8 cellular contexts compared by ENCODE assay signal in the genomic region with DNA sequence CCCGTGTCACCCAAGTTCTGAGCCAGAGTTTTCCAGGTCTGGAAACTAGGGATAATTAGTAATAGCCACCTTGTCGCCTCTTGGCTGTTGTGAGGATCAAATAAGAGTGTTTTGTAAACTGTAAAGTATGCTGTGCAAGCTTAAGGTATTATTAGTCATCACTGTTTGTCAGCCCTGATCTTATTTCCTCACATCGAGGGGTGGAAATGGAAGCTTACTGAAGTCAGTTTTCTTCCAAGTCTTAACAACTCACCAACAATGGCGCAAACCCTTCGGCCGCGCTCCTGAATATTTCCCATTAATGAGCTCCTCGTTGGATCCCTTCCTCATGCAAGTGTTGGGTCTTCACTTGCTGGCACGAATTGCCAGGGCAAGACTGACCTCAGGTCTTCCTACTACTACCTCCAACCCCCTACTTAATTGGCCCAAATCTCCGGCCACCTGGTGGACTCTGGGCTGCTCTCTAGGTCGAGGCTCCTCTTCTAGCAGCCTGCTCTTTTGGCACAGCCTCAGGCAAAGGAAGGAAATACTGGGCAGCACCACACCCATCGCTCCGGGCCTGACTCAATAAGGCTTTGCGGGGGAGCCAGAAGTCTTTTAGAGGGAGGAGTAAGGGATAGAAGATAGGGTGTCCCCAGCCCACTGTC. TPM values are rescaled to one million over a fixed set of nuclear protein-coding genes. Genes with fewer than 3 reads are reported as not detected.
A peak's percentile ranks its signal among the peaks of the same experiment; 100 is the strongest.
DNase-seq lines count a peak whose midpoint lies in the region; ATAC-seq and TF ChIP-seq lines count a peak whose summit lies in the region.

No MANE protein-coding gene starts in this region.

- H4K20me1 ChIP-seq in smooth muscle cell (ENCODE audit: low read depth), result no peaks in the 10 kb centered on the region

- peaks cover 12% of the 10 kb centered on the region for H3K4me1 Mint-ChIP-seq in WTC11

- no peak for TF ChIP-seq EP300 in gastroesophageal sphincter (IDR thresholded peaks at IDR 0.05)

- CTCF ChIA-PET in WTC11 (lab: Charles Lee), result interaction anchor here (0.6 to 2.9 kb wide), 31 partner anchors 9 to 290 kb away, joined by 3 to 27 read pairs (median 5); partner anchors contain the start of genes FAM117A, KAT7, NXPH3 and SPOP

- H3K9me3 ChIP-seq in HAP-1, result no peaks in the 10 kb centered on the region
- no peaks in the 10 kb centered on the region for H3K9me3 ChIP-seq in gastroesophageal sphincter
- no peaks in the 10 kb centered on the region for H3K9me3 ChIP-seq in smooth muscle cell (replicated peaks; ENCODE audit: low read depth)

- peak overlapping the region in 3 of 4 donors; percentile 92 to 93 (median 93) for H3K27ac ChIP-seq in gastroesophageal sphincter
- H3K27ac ChIP-seq in smooth muscle cell (ENCODE audit: low read depth), result no peak overlapping the region

- 37 to 48% methylated on average over 6 to 8 of the region's 14 CpGs for WGBS in gastroesophageal sphincter (ENCODE audit: low coverage in 1 of 2), 2 donors
- 71% methylated on average over 14 of the region's 14 CpGs for WGBS in smooth muscle cell (ENCODE audit: low lambda C conversion rate)

- H3K79me2 ChIP-seq in smooth muscle cell (ENCODE audit: low read depth), result peaks cover 13% of the 10 kb centered on the region

- in situ Hi-C loops in HAP-1 (cut with MboI; ENCODE audit: low sequenced_read_pairs), result loop anchor here (10.0 kb wide), 3 partner anchors 136 to 304 kb away; partner anchors contain the start of genes DLX3 and TAC4

- H3K4me3 ChIP-seq in HAP-1, result peak overlapping the region; percentile 95
- H3K4me3 ChIP-seq in gastroesophageal sphincter, result peak overlapping the region in 1 of 2 donors; percentile 99
- H3K4me3 ChIP-seq in smooth muscle cell, result peak overlapping the region; percentile 77

- H3K27me3 ChIP-seq in HAP-1 (ENCODE audit: low read depth) (no peaks in the 10 kb centered on the region), gastroesophageal sphincter (no peaks in the 10 kb centered on the region), smooth muscle cell (ENCODE audit: low read depth) (no peaks in the 10 kb centered on the region)

- peak overlapping the region; percentile 88 for H3K4me2 ChIP-seq in smooth muscle cell

- POLR2A ChIA-PET in WTC11 (lab: Charles Lee), result interaction anchor here (0.8 to 2.5 kb wide), 8 partner anchors 16 to 211 kb away, joined by 3 to 13 read pairs (median 4); partner anchors contain the start of gene FAM117A

- no peaks in the 10 kb centered on the region; the same call in 1 of the 2 replicates for H3K27me3 Mint-ChIP-seq in WTC11 (ENCODE audit: low read depth)

- no peak for TF ChIP-seq POLR2A in gastroesophageal sphincter (IDR thresholded peaks at IDR 0.05)
- TF ChIP-seq POLR2A in GM18505 (IDR thresholded peaks at IDR 0.05; ENCODE audit: borderline replicate concordance, extremely low read depth, insufficient read depth, insufficient read length), result no peak

- no peaks in the 10 kb centered on the region for H3K9me3 Mint-ChIP-seq in WTC11

- ATAC-seq in WTC11 (peak; percentile 7; the same call in 1 of the 2 replicates), gastroesophageal sphincter (peak; percentile 1), GM18505 (IDR thresholded peaks at IDR 0.05; ENCODE audit: unreplicated experiment) (no peak)

- peak overlapping the region; percentile 93 for H3K4me3 Mint-ChIP-seq in WTC11

- H2AFZ ChIP-seq in smooth muscle cell (ENCODE audit: low read depth), result peak overlapping the region; percentile 92

- DNase-seq in A172 (ENCODE audit: low spot score) (peak; percentile 58), HAP-1 (ENCODE audit: low spot score in 2 of 2) (no peak), WTC11 (ENCODE audit: low spot score) (no peak), smooth muscle cell (lab: John Stamatoyannopoulos, UW; ENCODE audit: unreplicated experiment) (no peak), foreskin melanocyte (no peak), DMS79 treated with DMSO at 0.1 percent for 48 hours (lab: John Stamatoyannopoulos, UW) (no peak)

- peak overlapping the region; percentile 96 for H3K27ac Mint-ChIP-seq in WTC11

- H3F3A ChIP-seq in smooth muscle cell (ENCODE audit: low read depth), result peaks cover 3% of the 10 kb centered on the region

- peaks cover 27% of the 10 kb centered on the region for H3K36me3 ChIP-seq in HAP-1 (replicated peaks)
- peaks cover 0 to 61% of the 10 kb centered on the region in 2 donors for H3K36me3 ChIP-seq in gastroesophageal sphincter
- H3K36me3 ChIP-seq in smooth muscle cell (ENCODE audit: low read depth), result no peaks in the 10 kb centered on the region

- peaks cover 26% of the 10 kb centered on the region for H3K36me3 Mint-ChIP-seq in WTC11

- no peak overlapping the region for H3K9ac ChIP-seq in smooth muscle cell (ENCODE audit: low read depth)

- no peak for TF ChIP-seq CTCF in WTC11 (IDR thresholded peaks at IDR 0.05)
- TF ChIP-seq CTCF in gastroesophageal sphincter (IDR thresholded peaks at IDR 0.05), result no peak
- TF ChIP-seq CTCF in smooth muscle cell (IDR thresholded peaks at IDR 0.05; ENCODE audit: borderline replicate concordance, insufficient read depth, poor library complexity, severe bottlenecking), result no peak

- H3K4me1 ChIP-seq in HAP-1 (peaks cover 9% of the 10 kb centered on the region), gastroesophageal sphincter (peaks cover 7 to 35% (median 14%) of the 10 kb centered on the region in 3 donors), smooth muscle cell (ENCODE audit: low read depth) (peaks cover 6% of the 10 kb centered on the region)

TF ChIP-seq in WTC11, 78 proteins besides CTCF, POLR2A, EP300 and RAD21 (continues in another document):
- no peak for TF ChIP-seq GRHL2 (CRISPR knock-in tag; IDR thresholded peaks at IDR 0.05; ENCODE audit: insufficient replicate concordance, severe bottlenecking)
- no peak for TF ChIP-seq ATF3 (CRISPR knock-in tag; conservative IDR thresholded peaks at IDR 0.05)
- no peak for TF ChIP-seq SOX15 (CRISPR knock-in tag; IDR thresholded peaks at IDR 0.05)
- no peak for TF ChIP-seq ZBTB21 (CRISPR knock-in tag; IDR thresholded peaks at IDR 0.05; ENCODE audit: borderline replicate concordance)
- TF ChIP-seq ARID4B (CRISPR knock-in tag; IDR thresholded peaks at IDR 0.05; ENCODE audit: borderline replicate concordance), result no peak
- TF ChIP-seq JUN (CRISPR knock-in tag; IDR thresholded peaks at IDR 0.05), result no peak
- TF ChIP-seq NFATC4 (CRISPR knock-in tag; IDR thresholded peaks at IDR 0.05), result no peak
- no peak for TF ChIP-seq FOXK1 (CRISPR knock-in tag; IDR thresholded peaks at IDR 0.05)
- no peak for TF ChIP-seq RELA (CRISPR knock-in tag; IDR thresholded peaks at IDR 0.05; ENCODE audit: borderline replicate concordance)
- TF ChIP-seq ZNF263 (CRISPR knock-in tag; IDR thresholded peaks at IDR 0.05; ENCODE audit: low read depth), result no peak
- no peak for TF ChIP-seq TP53 (CRISPR knock-in tag; IDR thresholded peaks at IDR 0.05)

RNA-seq across cellular contexts. Expression of gene SLC35B1, which starts 0.9 kb away (rescaled TPM):
- 101 and 112 TPM in 2 replicates for total RNA-seq in A172 (2014; rRNA removed; shearing (Covaris generic))
- 43.7 to 55.9 TPM (median 45.0 TPM) in 3 replicates for total RNA-seq in WTC11 (2021)
- 10 to 100 TPM; 17.9 to 35.6 (median 19.5) TPM for total RNA-seq in gastroesophageal sphincter
- total RNA-seq in smooth muscle cell, result 116 and 126 TPM in 2 replicates
- polyA plus RNA-seq in smooth muscle cell, result 98.9 and 111 TPM in 2 replicates

RNA-seq across cellular contexts. Expression of gene SPOP, which starts 30.7 kb away (rescaled TPM):
- total RNA-seq in A172 (2014; rRNA removed; shearing (Covaris generic)), result 36.3 and 43.9 TPM in 2 replicates
- total RNA-seq in WTC11 (2021), result 19.2 to 32.4 TPM (median 22.4 TPM) in 3 replicates
- 100 to 1,000 TPM; 159 to 268 (median 176) TPM for total RNA-seq in gastroesophageal sphincter
- total RNA-seq in smooth muscle cell, result 36.5 and 55.0 TPM in 2 replicates
- 54.9 and 69.8 TPM in 2 replicates for polyA plus RNA-seq in smooth muscle cell

RNA-seq across cellular contexts. Expression of gene FAM117A, which starts 55.3 kb away (rescaled TPM):
- total RNA-seq in A172 (2014; rRNA removed; shearing (Covaris generic)), result 4.6 and 12.0 TPM in 2 replicates
- total RNA-seq in WTC11 (2021), result 26.2 to 30.4 TPM (median 29.7 TPM) in 3 replicates
- 10 to 100 TPM; 12.4 to 39.5 (median 19.8) TPM for total RNA-seq in gastroesophageal sphincter
- total RNA-seq in smooth muscle cell, result 4.9 and 7.1 TPM in 2 replicates
- polyA plus RNA-seq in smooth muscle cell, result 6.3 and 8.3 TPM in 2 replicates
